ENCODE assay signal across 8 cellular contexts in genomic region chr1:26145041-26145959, GRCh38. TPM values are rescaled to one million over a fixed set of nuclear protein-coding genes. Genes with fewer than 3 reads are reported as not detected.
DNase-seq lines count a peak whose midpoint lies in the region; ATAC-seq and TF ChIP-seq lines count a peak whose summit lies in the region.

No MANE protein-coding gene starts in this region.

- peaks cover 6% of the 10 kb centered on the region for H3K4me1 ChIP-seq in CD8-positive, alpha-beta T cell (ENCODE audit: insufficient read depth, low read length)
- H3K4me1 ChIP-seq in lung (ENCODE audit: control insufficient read depth in 2 of 2, insufficient read depth in 2 of 2, low read length in 2 of 2) = no peaks in the 10 kb centered on the region

- H3K9me3 Mint-ChIP-seq in CD8-positive, alpha-beta T cell = no peaks in the 10 kb centered on the region

- no peak overlapping the region for H3K4me3 ChIP-seq in CD8-positive, alpha-beta T cell (ENCODE audit: low read depth, low read length)
- H3K4me3 ChIP-seq in dorsolateral prefrontal cortex = peak overlapping the region in 16 of 59 donors; percentile 5 to 33 (median 19)
- H3K4me3 ChIP-seq in lung = no peak overlapping the region

- H3K9me3 ChIP-seq in CD8-positive, alpha-beta T cell (ENCODE audit: low read length) = no peaks in the 10 kb centered on the region
- no peaks in the 10 kb centered on the region for H3K9me3 ChIP-seq in lung (ENCODE audit: control insufficient read depth in 2 of 2, insufficient read depth in 1 of 2, low read length in 1 of 2)

- no peak overlapping the region for H3K27ac Mint-ChIP-seq in CD8-positive, alpha-beta T cell

- no peaks in the 10 kb centered on the region for H3K27me3 Mint-ChIP-seq in CD8-positive, alpha-beta T cell (ENCODE audit: low read depth)

- H3K4me3 Mint-ChIP-seq in CD8-positive, alpha-beta T cell = no peak overlapping the region

- intact Hi-C loops in CD8-positive, alpha-beta T cell (cut with DNase I, micrococcal nuclease) = loop anchor here (1.0 to 5.0 kb wide), 7 partner anchors 18 to 248 kb away; no protein-coding TSS in a partner anchor
- intact Hi-C loops in dorsolateral prefrontal cortex (cut with DNase I) = loop anchor here (1.0 to 10.0 kb wide), 5 partner anchors 40 to 250 kb away; no protein-coding TSS in a partner anchor

- CTCF ChIA-PET in CD8-positive, alpha-beta T cell (lab: Charles Lee) = interaction anchor here (0.6 to 10.9 kb wide), 45 partner anchors 8 to 317 kb away, joined by 3 to 289 read pairs (median 4); partner anchors contain the start of genes C1orf232, CD52, CEP85 and CNKSR1

- no peaks in the 10 kb centered on the region for H3K27me3 ChIP-seq in CD8-positive, alpha-beta T cell (ENCODE audit: insufficient read depth, low read length)
- H3K27me3 ChIP-seq in dorsolateral prefrontal cortex (no peaks in the 10 kb centered on the region), lung (ENCODE audit: control insufficient read depth, insufficient read depth) (no peaks in the 10 kb centered on the region)

- TF ChIP-seq CTCF in CD8-positive, alpha-beta T cell (IDR thresholded peaks at IDR 0.05) = peak; percentile 87
- peak; percentile 57 to 97 (median 89) for TF ChIP-seq CTCF in dorsolateral prefrontal cortex (IDR thresholded peaks at IDR 0.05 in 54 of 56, conservative IDR thresholded peaks at IDR 0.05 in 2 of 56; ENCODE audit: low read depth in 1 of 56, partially characterized antibody in 56 of 56)
- peak; percentile 73 for TF ChIP-seq CTCF in lung (IDR thresholded peaks at IDR 0.05; ENCODE audit: control extremely low read depth, extremely low read depth)

- peak in 6 of 7 experiments; percentile 62 to 88 (median 79) for DNase-seq in CD8-positive, alpha-beta T cell
- DNase-seq in HK-2 (ENCODE audit: unreplicated experiment) (peak; percentile 64), NCI-H748 (lab: John Stamatoyannopoulos, UW; ENCODE audit: unreplicated experiment) (peak; percentile 89), dorsolateral prefrontal cortex (peak; percentile 59 to 88 (median 80)), lung (ENCODE audit: low spot score) (peak; percentile 81), GOT3 (lab: John Stamatoyannopoulos, UW) (no peak)
- peak; percentile 43 to 66 for DNase-seq in activated CD4-positive, alpha-beta T cell treated with anti-CD3 and anti-CD28 coated beads, Interleukin-2, amount 50 U/mL, for 24 hours (ENCODE audit: low read depth in 1 of 2, low spot score in 1 of 2)
- peak; percentile 56 for DNase-seq in stimulated activated CD8-positive, alpha-beta memory T cell treated with anti-CD3 and anti-CD28 coated beads, Interleukin-12 subunit alpha, Interleukin-12 subunit beta, amount 100 ng/mL, for 1 hour (ENCODE audit: low read depth)

- H3K4me1 Mint-ChIP-seq in CD8-positive, alpha-beta T cell (ENCODE audit: low read depth) = peaks cover 5% of the 10 kb centered on the region

- H3K36me3 ChIP-seq in CD8-positive, alpha-beta T cell (ENCODE audit: insufficient read depth, low read length) = no peaks in the 10 kb centered on the region
- H3K36me3 ChIP-seq in lung (ENCODE audit: control insufficient read depth in 2 of 2, insufficient read depth in 2 of 2, low read length in 2 of 2) = no peaks in the 10 kb centered on the region

- H3K27ac ChIP-seq in CD8-positive, alpha-beta T cell (ENCODE audit: low read depth, low read length) = no peak overlapping the region
- no peak overlapping the region for H3K27ac ChIP-seq in dorsolateral prefrontal cortex
- H3K27ac ChIP-seq in lung (ENCODE audit: low read depth in 1 of 2, low read length in 1 of 2) = no peak overlapping the region

- ATAC-seq in CD8-positive, alpha-beta T cell = peak; percentile 95
- peak; percentile 70 for ATAC-seq in lung (ENCODE audit: insufficient read depth, low FRiP score)

- POLR2A ChIA-PET in CD8-positive, alpha-beta T cell (lab: Charles Lee) = interaction anchor here (0.6 to 1.8 kb wide), 9 partner anchors 12 to 43 kb away, joined by 3 to 12 read pairs (median 4); partner anchors contain the start of gene PDIK1L

- WGBS in lung, 2 donors = 27 to 34% methylated on average over 19 of the region's 19 CpGs

- no peaks in the 10 kb centered on the region for H3K36me3 Mint-ChIP-seq in CD8-positive, alpha-beta T cell

RNA-seq across cellular contexts. Expression of gene FAM110D, which starts 13.6 kb away (rescaled TPM):
- total RNA-seq in CD8-positive, alpha-beta T cell = not detected
- total RNA-seq in dorsolateral prefrontal cortex = 1 to 10 TPM in 98 of 120 experiments, under 1 TPM in 22; 0.59 to 5.5 (median 1.7) TPM
- 1 to 10 TPM; 1.1 to 3.2 TPM for total RNA-seq in lung
- 1 to 10 TPM; 3.1 to 3.4 TPM for polyA plus RNA-seq in lung

RNA-seq across cellular contexts. Expression of gene C1orf232, which starts 23.5 kb away (rescaled TPM):
- total RNA-seq in CD8-positive, alpha-beta T cell = not detected
- not detected for total RNA-seq in dorsolateral prefrontal cortex
- not detected for total RNA-seq in lung
- not detected for polyA plus RNA-seq in lung

RNA-seq across cellular contexts. Expression of gene ZNF593, which starts 24.4 kb away (rescaled TPM):
- 1 to 10 TPM; 8.1 to 8.8 TPM for total RNA-seq in CD8-positive, alpha-beta T cell
- total RNA-seq in dorsolateral prefrontal cortex (10 to 100 TPM; 10.6 to 30.1 (median 17.6) TPM), lung (10 to 100 TPM; 19.7 to 32.8 TPM)
- polyA plus RNA-seq in lung = 100 to 1,000 TPM in 1 of 2 donors, 10 to 100 TPM in 1; 90.4 to 140 TPM

RNA-seq across cellular contexts. Expression of gene ZNF593OS, which starts 26.3 kb away (rescaled TPM):
- not detected for total RNA-seq in CD8-positive, alpha-beta T cell
- total RNA-seq in dorsolateral prefrontal cortex (under 1 TPM in 2 of 120 experiments, not detected in 118; 0.27 to 0.36 TPM), lung (not detected)
- polyA plus RNA-seq in lung = under 1 TPM; 0.29 to 0.65 TPM

RNA-seq across cellular contexts. Expression of gene CNKSR1, which starts 32.0 kb away (rescaled TPM):
- total RNA-seq in CD8-positive, alpha-beta T cell = 1 to 10 TPM; 2.0 to 2.8 TPM
- 10 to 100 TPM in 32 of 120 experiments, 1 to 10 TPM in 88; 1.8 to 17.6 (median 7.9) TPM for total RNA-seq in dorsolateral prefrontal cortex
- 10 to 100 TPM; 29.9 to 34.7 TPM for total RNA-seq in lung
- 10 to 100 TPM; 10.8 to 26.7 TPM for polyA plus RNA-seq in lung
